8 cellular contexts compared by ENCODE assay signal in genomic region chr1:178093150-178093957, GRCh38. TPM values are rescaled to one million over a fixed set of nuclear protein-coding genes. Genes with fewer than 3 reads are reported as not detected.
DNase-seq lines count a peak whose midpoint lies in the region; ATAC-seq, FAIRE-seq and TF ChIP-seq lines count a peak whose summit lies in the region.

No MANE protein-coding gene starts in this region.

- in situ Hi-C loops in GM12878 (cut with MboI), result no loop called here

- no peak for TF ChIP-seq EP300 in GM12878 (IDR thresholded peaks at IDR 0.05; ENCODE audit: borderline replicate concordance in 1 of 2, control insufficient read depth in 1 of 2, low read depth in 2 of 2, low read length in 2 of 2)

- H3K9ac ChIP-seq in GM12878 (ENCODE audit: control insufficient read depth, insufficient read depth, low read length) (no peak overlapping the region), Karpas-422 (ENCODE audit: low read length) (no peak overlapping the region)

- H3K9me3 Mint-ChIP-seq in progenitor cell of endocrine pancreas (ENCODE audit: low read depth), result no peaks in the 10 kb centered on the region

- ATAC-seq in GM12878, result peak; percentile 88

- H3K4me2 ChIP-seq in GM12878 (ENCODE audit: control insufficient read depth, insufficient read depth), result peak overlapping the region; percentile 89
- H3K4me2 ChIP-seq in Karpas-422 (ENCODE audit: low read depth, low read length, poor library complexity, severe bottlenecking), result no peak overlapping the region

- H3K36me3 Mint-ChIP-seq in progenitor cell of endocrine pancreas (ENCODE audit: insufficient read depth), result no peaks in the 10 kb centered on the region

- no peaks in the 10 kb centered on the region for H3K27me3 Mint-ChIP-seq in progenitor cell of endocrine pancreas

- SMC1A ChIA-PET in GM12878 (lab: Charles Lee; ENCODE audit: uncharacterized antibody, unreplicated experiment), result interaction anchor here (0.9 to 2.5 kb wide), 4 partner anchors 16 to 101 kb away, joined by 3 to 9 read pairs (median 4); no protein-coding TSS in a partner anchor

- peak; percentile 93 for DNase-seq in H4 (ENCODE audit: low spot score)
- DNase-seq in LHCN-M2 (ENCODE audit: low read depth), result peak; percentile 97
- DNase-seq in RWPE1 (ENCODE audit: low spot score), result peak; percentile 97
- peak; percentile 27 for DNase-seq in GM12878 (ENCODE audit: low read depth, low spot score)
- peak; percentile 85 to 96 for DNase-seq in hippocampal formation (lab: John Stamatoyannopoulos, UW)
- DNase-seq in progenitor cell of endocrine pancreas (ENCODE audit: low spot score, unreplicated experiment), result peak; percentile 85
- DNase-seq in Karpas-422, result no peak

- FAIRE-seq in G401.6 (lab: Jason Lieb, UNC) (peak; percentile 59), GM12878 (lab: Jason Lieb, UNC) (peak; percentile 61)

- CTCF ChIA-PET in RWPE1 (lab: Yijun Ruan, JAX), result interaction anchor here (1.0 to 1.2 kb wide), 2 partner anchors 75 to 201 kb away, joined by 3 read pairs; no protein-coding TSS in a partner anchor
- CTCF ChIA-PET in GM12878 (lab: Yijun Ruan, JAX), result interaction anchor here (0.7 to 1.6 kb wide), 4 partner anchors 16 to 83 kb away, joined by 3 to 8 read pairs (median 4); no protein-coding TSS in a partner anchor

- RAD21 ChIA-PET in GM12878 (lab: Charles Lee; ENCODE audit: unreplicated experiment), result interaction anchor here (0.8 kb wide), 1 partner anchor 29 kb away, joined by 3 read pairs; no protein-coding TSS in a partner anchor

- no peaks in the 10 kb centered on the region for H4K20me1 ChIP-seq in GM12878 (ENCODE audit: control insufficient read depth, insufficient read depth)
- H4K20me1 ChIP-seq in Karpas-422 (ENCODE audit: insufficient read depth, low read depth, low read length), result no peaks in the 10 kb centered on the region

- TF ChIP-seq RAD21 in GM12878 (IDR thresholded peaks at IDR 0.05; ENCODE audit: insufficient read depth, low read depth, low read length), result no peak

- H3K27ac ChIP-seq in RWPE1 (peak overlapping the region; percentile 89), GM12878 (ENCODE audit: control insufficient read depth, insufficient read depth) (no peak overlapping the region), Karpas-422 (ENCODE audit: low read length) (no peak overlapping the region)

- H3K4me3 ChIP-seq in GM12878 (peak overlapping the region; percentile 56), Karpas-422 (ENCODE audit: low read length) (no peak overlapping the region)

- H3K79me2 ChIP-seq in GM12878 (ENCODE audit: control insufficient read depth, insufficient read depth, low read length) (no peaks in the 10 kb centered on the region), Karpas-422 (ENCODE audit: low read length) (no peaks in the 10 kb centered on the region)

- intact Hi-C loops in GM12878 (cut with micrococcal nuclease; ENCODE audit: unreplicated experiment), result no loop called here

- TF ChIP-seq CTCF in RWPE1 (conservative IDR thresholded peaks at IDR 0.05; ENCODE audit: low read depth) (0 out of 2 replicates have a peak, but pooled peaks have one; percentile 12), GM12878 (IDR thresholded peaks at IDR 0.05 in 2 of 3, conservative IDR thresholded peaks at IDR 0.05 in 1 of 3; ENCODE audit: control insufficient read depth in 2 of 3, extremely low read depth in 1 of 3, insufficient read depth in 1 of 3, low read depth in 3 of 3, low read length in 3 of 3) (no peak), progenitor cell of endocrine pancreas (IDR thresholded peaks at IDR 0.05; ENCODE audit: unreplicated experiment) (peak; percentile 10)

- POLR2A ChIA-PET in RWPE1 (lab: Yijun Ruan, JAX; ENCODE audit: low non-redundant PET) (no interaction called here), GM12878 (lab: Charles Lee) (no interaction called here)

- peaks cover 39% of the 10 kb centered on the region for H3K4me1 Mint-ChIP-seq in progenitor cell of endocrine pancreas (ENCODE audit: low read depth)

- H3K9me2 ChIP-seq in Karpas-422 (replicated peaks; ENCODE audit: insufficient read depth, low read length), result no peaks in the 10 kb centered on the region

- peaks cover 2 to 14% of the 10 kb centered on the region in 2 experiments for H3K27me3 ChIP-seq in GM12878 (replicated peaks in 1 of 2; ENCODE audit: control insufficient read depth in 2 of 2, insufficient read depth in 2 of 2, low read length in 1 of 2)
- H3K27me3 ChIP-seq in Karpas-422 (ENCODE audit: low read length), result no peaks in the 10 kb centered on the region

- H3K9me3 ChIP-seq in GM12878 (replicated peaks; ENCODE audit: control insufficient read depth, insufficient read depth, low read length), result no peaks in the 10 kb centered on the region
- no peaks in the 10 kb centered on the region for H3K9me3 ChIP-seq in Karpas-422 (ENCODE audit: low read length)

- H3K4me1 ChIP-seq in GM12878 (ENCODE audit: control insufficient read depth, insufficient read depth, low read length) (no peaks in the 10 kb centered on the region), Karpas-422 (ENCODE audit: low read length) (no peaks in the 10 kb centered on the region)

- H3K36me3 ChIP-seq in GM12878 (ENCODE audit: control insufficient read depth in 2 of 2, insufficient read depth in 2 of 2, low read length in 1 of 2) (no peaks in the 10 kb centered on the region), Karpas-422 (ENCODE audit: insufficient read depth, low read length) (no peaks in the 10 kb centered on the region)

- WGBS in GM12878 (ENCODE audit: insufficient coverage, insufficient replicate concordance, low lambda C conversion rate, missing lambda C conversion rate), result 4% methylated on average over 50 of the region's 53 CpGs

- BruUV-seq in GM12878 (replicated peaks; lab: Mats Ljungman, UMichigan), result no TSS peak

- TF ChIP-seq POLR2A in GM12878 (IDR thresholded peaks at IDR 0.05; ENCODE audit: low read depth, low read length), result no peak

- H2AFZ ChIP-seq in GM12878 (ENCODE audit: control insufficient read depth, low read depth, low read length) (peak overlapping the region; percentile 76), Karpas-422 (ENCODE audit: low read length) (no peak overlapping the region)

- H3K4me3 Mint-ChIP-seq in progenitor cell of endocrine pancreas (ENCODE audit: low read depth), result peak overlapping the region; percentile 79

- H3K27ac Mint-ChIP-seq in progenitor cell of endocrine pancreas, result peak overlapping the region; percentile 87

TF ChIP-seq in GM12878, 131 proteins besides CTCF, POLR2A, EP300 and RAD21 (continues in another document):
- TF ChIP-seq ZNF24 (IDR thresholded peaks at IDR 0.05) (0 out of 2 replicates have a peak, but pooled peaks have one; percentile 8), RCOR1 (conservative IDR thresholded peaks at IDR 0.05; ENCODE audit: low read depth, low read length) (no peak), RFX5 (IDR thresholded peaks at IDR 0.05; ENCODE audit: low read depth, low read length) (no peak), ZNF687 (IDR thresholded peaks at IDR 0.05) (peak; percentile 54; the same call in 1 of the 2 replicates), HCFC1 (IDR thresholded peaks at IDR 0.05; ENCODE audit: low read length) (0 out of 2 replicates have a peak, but pooled peaks have one; percentile 40)

RNA-seq across cellular contexts. Expression of gene RASAL2, which starts 0.6 kb away (rescaled TPM):
- total RNA-seq in H4 (2014; rRNA removed; shearing (Covaris generic)), result 3.6 and 5.3 TPM in 2 replicates
- total RNA-seq in LHCN-M2 (2014; rRNA removed) (24.7 and 33.0 TPM in 2 replicates), GM12878 (2014; rRNA removed) (0.45 and 0.54 TPM in 2 replicates), GM12878 (2014; rRNA removed; fragmentation: Illumina TruSeq; extraction: Trizol) (0.13 and 0.14 TPM in 2 replicates), GM12878 (2021) (0.21 and 0.61 TPM in 2 replicates), progenitor cell of endocrine pancreas (28.5 and 30.5 TPM in 2 replicates)
- polyA plus RNA-seq in LHCN-M2 (2012), result 13.7 TPM
- 34.4 and 37.5 TPM in 2 replicates for total RNA-seq in GM12878 (2013; cell fraction: nucleolus; rRNA removed)
- 0.20 TPM for polyA plus RNA-seq in GM12878 (2011; ENCODE audit: low read depth)
- polyA plus RNA-seq in GM12878 (2011; rRNA removed) (6.9 and 7.5 TPM in 2 replicates), GM12878 (2014; fragmentation: Illumina TruSeq; extraction: Trizol) (0.16 and 0.21 TPM in 2 replicates), GM12878 (2014; fragmentation: Nextera tagmentation; extraction: Ambion mirVana) (under 1 TPM; 0.02 to 0.05 TPM), GM12878 (2014; rRNA removed) (0.11 and 0.17 TPM in 2 replicates), GM12878 (2016; fragmentation: Nextera tagmentation; extraction: Ambion mirVana) (under 1 TPM in 1 of 2 experiments, not detected in 1; 0.08 TPM)
- 5.8 and 6.3 TPM in 2 replicates for polyA plus RNA-seq in GM12878 (2011; cell fraction: cytosol; rRNA removed)
- polyA plus RNA-seq in GM12878 (2011; cell fraction: nucleus; rRNA removed), result 15.5 and 17.4 TPM in 2 replicates
- 0.04 and 0.06 TPM in 2 replicates for polyA plus RNA-seq in GM12878 (2012)
- polyA minus RNA-seq in GM12878 (2011; rRNA and poly(A)+ RNA removed), result 16.6 and 21.6 TPM in 2 replicates
- polyA minus RNA-seq in GM12878 (2011; cell fraction: cytosol; rRNA and poly(A)+ RNA removed), result 4.5 and 5.4 TPM in 2 replicates
- 13.9 and 28.9 TPM in 2 replicates for polyA minus RNA-seq in GM12878 (2011; cell fraction: nucleus; rRNA and poly(A)+ RNA removed)
- total RNA-seq in Karpas-422 (2014; rRNA removed; shearing (Covaris generic); ENCODE audit: low replicate concordance), result not detected in 2 replicates

Comparison
In these comparisons a context has a peak if more than half of its experiments do, and no peak if none do; other contexts are left out.
1. CTCF ChIP-seq: peak in RWPE1 (single experiment) and progenitor cell of endocrine pancreas (single experiment); none in GM12878 (0 of 3).